8 cellular contexts compared by ENCODE assay signal in the genomic region with DNA sequence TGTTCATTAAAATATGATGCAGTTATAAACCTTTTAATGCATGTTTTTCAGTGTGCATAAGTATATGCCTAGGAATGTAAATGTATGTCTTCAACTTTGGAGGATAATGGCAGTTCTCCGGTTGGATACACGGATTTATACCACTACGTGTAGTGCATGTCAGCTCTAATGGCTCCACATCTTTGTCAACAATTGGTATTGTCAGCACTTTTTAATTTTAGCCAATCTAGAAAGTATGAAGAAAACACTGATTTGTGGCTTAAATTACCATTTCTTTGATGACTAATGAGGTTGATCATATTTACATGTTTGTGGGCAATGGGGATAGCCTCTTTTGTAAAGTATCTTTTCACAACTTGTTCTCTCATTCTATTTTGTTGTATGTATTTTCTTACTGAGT. TPM values are rescaled to one million over a fixed set of nuclear protein-coding genes. Genes with fewer than 3 reads are reported as not detected.
"Had no signal": no experiment of that assay in that cellular context is flagged by ENCODE, and none has a peak within 500 bp of the region (broad histone marks: within the 10 kb centered on the region; RNA-seq: fewer than 3 reads in every experiment).

No MANE protein-coding gene starts in this region.

- DNase-seq: GDM1, GF-D8 had no signal

- H3K4me3 ChIP-seq: GM12878 had no signal

- ATAC-seq: GM12878 had no signal

- FAIRE-seq: G401.6, GM12878, GM12891, GM12892, GM18507, GM19239 had no signal

RNA-seq across cellular contexts. Expression of a gene that starts 10.9 kb away (rescaled TPM):
- total RNA-seq: GM12878 had no signal
